ENCODE assay signal across 16 cellular contexts in the genomic region with DNA sequence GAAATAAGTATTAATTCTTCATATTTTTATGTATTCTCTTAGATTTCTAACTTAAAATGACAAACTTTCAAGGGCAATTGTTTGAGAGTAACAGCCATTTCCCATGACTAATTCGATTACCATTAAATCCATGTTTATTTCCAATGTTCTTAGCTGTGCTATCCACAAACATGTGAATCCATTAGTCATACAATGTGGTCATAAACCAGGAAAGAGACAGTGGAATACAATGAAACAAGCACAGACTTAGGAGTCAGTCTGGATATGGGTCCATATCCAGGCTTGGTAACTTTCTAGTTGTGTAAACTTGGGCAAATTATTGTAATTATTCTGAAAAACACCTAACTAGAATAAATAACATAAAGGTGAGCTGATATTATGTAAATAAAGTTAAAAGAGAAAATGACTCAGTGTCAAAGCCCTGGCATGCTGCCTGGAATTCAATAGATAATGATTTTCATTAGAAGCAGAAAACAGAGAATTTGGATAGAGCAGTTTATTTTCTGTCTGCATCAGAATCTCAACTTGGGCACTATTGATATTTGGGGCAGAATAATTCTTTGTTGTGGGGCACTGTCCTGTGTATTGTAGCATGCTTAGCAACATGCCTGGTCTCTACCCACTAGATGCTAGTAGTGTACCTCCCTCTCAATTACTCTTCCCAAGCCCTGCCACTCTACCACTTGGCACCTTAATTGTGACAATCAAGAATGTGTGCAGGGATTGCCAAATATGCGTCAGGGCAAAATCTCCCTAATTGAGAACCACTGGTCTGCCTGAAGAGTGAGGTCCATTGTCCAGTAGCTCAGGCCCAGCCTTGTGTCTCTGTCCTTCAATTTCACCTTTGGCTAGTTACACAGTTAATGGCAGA. TPM values are rescaled to one million over a fixed set of nuclear protein-coding genes. Genes with fewer than 3 reads are reported as not detected.
DNase-seq lines count a peak whose midpoint lies in the region; ATAC-seq and TF ChIP-seq lines count a peak whose summit lies in the region.
"Had no signal": no experiment of that assay in that cellular context is flagged by ENCODE, and none has a peak within 500 bp of the region (broad histone marks: within the 10 kb centered on the region; RNA-seq: fewer than 3 reads in every experiment).

No MANE protein-coding gene starts in this region.

- H3K4me3 ChIP-seq in SJCRH30: no peak overlapping the region
- no peak overlapping the region for H3K4me3 ChIP-seq in fibroblast of lung (replicated peaks in 1 of 4; ENCODE audit: control extremely low read depth in 1 of 4, insufficient read depth in 1 of 4, low read depth in 3 of 4, low read length in 4 of 4)
- H3K4me3 ChIP-seq: coronary artery, hepatocyte, ovary had no signal

- H3K36me3 ChIP-seq in SJCRH30: no peaks in the 10 kb centered on the region
- H3K36me3 ChIP-seq in fibroblast of lung (ENCODE audit: control insufficient read depth, insufficient read depth, low read length): no peaks in the 10 kb centered on the region
- H3K36me3 ChIP-seq: ovary had no signal

- no peaks in the 10 kb centered on the region for H3K9me3 ChIP-seq in SJCRH30 (replicated peaks)
- H3K9me3 ChIP-seq in fibroblast of lung (ENCODE audit: control insufficient read depth, insufficient read depth, low read depth, low read length): no peaks in the 10 kb centered on the region
- H3K9me3 ChIP-seq: ovary had no signal

- DNase-seq in EH (ENCODE audit: low read depth) (peak; percentile 32), SJCRH30 (peak; percentile 9 to 77), fibroblast of lung (ENCODE audit: low read depth in 2 of 2) (peak; percentile 61 to 85), lung microvascular endothelial cell (ENCODE audit: low read depth in 2 of 2) (peak; percentile 59 to 90), putamen (ENCODE audit: low spot score) (no peak), GDM1 (lab: John Stamatoyannopoulos, UW) (no peak)
- DNase-seq: activated naive CD4-positive, alpha-beta T cell treated with anti-CD3 and anti-CD28 coated beads for 36 hours; NCI-H446 treated with DMSO at 0.1 percent for 48 hours; ovary; stimulated activated CD4-positive, alpha-beta T cell treated with anti-CD3 and anti-CD28 coated beads, Interleukin-4, amount 100 ng/mL, for 4 hours; stimulated activated naive CD8-positive, alpha-beta T cell treated with anti-CD3 and anti-CD28 coated beads, Interleukin-15, Interleukin-2, amounts not matched to agents 100 U/mL and 50 U/mL, for 24 hours had no signal

- H3K4me1 ChIP-seq in SJCRH30 (peaks cover 24% of the 10 kb centered on the region), fibroblast of lung (ENCODE audit: control insufficient read depth, extremely low read depth, insufficient read depth, low read length) (no peaks in the 10 kb centered on the region)

- no peaks in the 10 kb centered on the region for H3K79me2 ChIP-seq in fibroblast of lung (ENCODE audit: control insufficient read depth, insufficient read depth, low read length)
- H3K79me2 ChIP-seq: hepatocyte had no signal

- H3K4me2 ChIP-seq in fibroblast of lung (ENCODE audit: extremely low read depth, insufficient read depth, low read length): no peak overlapping the region
- H3K4me2 ChIP-seq: hepatocyte had no signal

- TF ChIP-seq CTCF in fibroblast of lung (conservative IDR thresholded peaks at IDR 0.05 in 1 of 2, IDR thresholded peaks at IDR 0.05 in 1 of 2; ENCODE audit: low read depth in 1 of 2, low read length in 2 of 2): no peak

- H3K27me3 ChIP-seq in SJCRH30 (no peaks in the 10 kb centered on the region), fibroblast of lung (ENCODE audit: control insufficient read depth, insufficient read depth, low read length) (no peaks in the 10 kb centered on the region)
- H3K27me3 ChIP-seq: hepatocyte, ovary had no signal

- no peak for ATAC-seq in HG02678 (IDR thresholded peaks at IDR 0.05; ENCODE audit: unreplicated experiment)
- ATAC-seq in GM18861 (IDR thresholded peaks at IDR 0.05; ENCODE audit: unreplicated experiment): no peak
- ATAC-seq: stimulated activated naive CD8-positive, alpha-beta T cell treated with anti-CD3 and anti-CD28 coated beads, Interleukin-15, Interleukin-2, amounts not matched to agents 100 U/mL and 50 U/mL, for 24 hours had no signal

- no peak overlapping the region for H2AFZ ChIP-seq in fibroblast of lung (ENCODE audit: low read length)
- H2AFZ ChIP-seq: hepatocyte had no signal

- no peaks in the 10 kb centered on the region for H4K20me1 ChIP-seq in fibroblast of lung (ENCODE audit: control insufficient read depth, extremely low read depth, insufficient read depth, low read length)

- H3K9ac ChIP-seq in fibroblast of lung (ENCODE audit: insufficient read depth, low read length): no peak overlapping the region

- H3K27ac ChIP-seq in SJCRH30 (peak overlapping the region; percentile 88), fibroblast of lung (ENCODE audit: insufficient read depth, low read length) (no peak overlapping the region)
- H3K27ac ChIP-seq: coronary artery, hepatocyte, ovary had no signal

RNA-seq across cellular contexts. Expression of a gene that starts 44.7 kb away (rescaled TPM):
- 0.04 TPM in 1 of 2 replicates, not detected in the other for total RNA-seq in SJCRH30 (2014; rRNA removed; shearing (Covaris generic))
- total RNA-seq in fibroblast of lung (0.17 and 0.26 TPM in 2 replicates), lung microvascular endothelial cell (under 0.01 TPM in 1 of 2 replicates, not detected in the other)
- 0.02 and 0.08 TPM in 2 replicates for polyA plus RNA-seq in fibroblast of lung
- polyA plus RNA-seq in fibroblast of lung (2012): 0.14 TPM in 1 of 2 replicates, not detected in the other
- polyA minus RNA-seq in fibroblast of lung (ENCODE audit: low replicate concordance): not detected in 2 replicates
- total RNA-seq: activated naive CD4-positive, alpha-beta T cell treated with anti-CD3 and anti-CD28 coated beads for 36 hours; G401 had no signal

Comparison
In these comparisons a context has a peak if more than half of its experiments do, and no peak if none do; other contexts are left out.
1. DNase-seq: peak in EH (single experiment), SJCRH30 (2 of 2), fibroblast of lung (2 of 2) and lung microvascular endothelial cell (2 of 2); none in putamen (single experiment) and GDM1 (single experiment).